ENCODE assay signal across 10 cellular contexts in the genomic region with DNA sequence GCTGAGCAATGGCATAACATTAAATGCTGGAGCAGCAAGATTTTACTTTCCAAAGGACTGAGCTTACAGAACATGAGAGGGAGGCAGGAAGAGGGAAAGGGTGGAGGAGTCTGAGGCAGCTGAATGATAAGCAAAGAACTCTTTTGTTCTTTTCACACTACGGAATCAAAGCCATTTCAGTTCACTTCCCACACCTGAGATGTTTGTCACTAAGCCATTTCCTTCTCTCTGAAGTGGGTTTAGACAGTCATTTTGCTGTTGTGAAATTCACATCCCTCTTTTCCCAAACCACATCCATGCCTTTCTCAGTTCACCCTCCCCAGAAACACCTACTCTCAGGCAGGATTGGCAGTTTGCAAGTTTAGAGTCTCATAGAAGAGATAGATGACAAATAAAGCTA.
DNase-seq lines count a peak whose midpoint lies in the region; TF ChIP-seq lines count a peak whose summit lies in the region.
"Had no signal": no experiment of that assay in that cellular context is flagged by ENCODE, and none has a peak within 500 bp of the region (broad histone marks: within the 10 kb centered on the region; RNA-seq: fewer than 3 reads in every experiment).

No MANE protein-coding gene starts in this region.

- peak overlapping the region; percentile 20; the same call in 1 of the 2 replicates for H3K4me2 ChIP-seq in OCI-LY3 (ENCODE audit: low read length)
- no peak overlapping the region for H3K4me2 ChIP-seq in parathyroid adenoma (ENCODE audit: low read length)

- H3K36me3 ChIP-seq in OCI-LY3 (replicated peaks; ENCODE audit: low read depth, low read length): no peaks in the 10 kb centered on the region
- H3K36me3 ChIP-seq in endodermal cell (ENCODE audit: control insufficient read depth, insufficient read depth, low read length): no peaks in the 10 kb centered on the region
- no peaks in the 10 kb centered on the region for H3K36me3 ChIP-seq in parathyroid adenoma (ENCODE audit: control insufficient read depth, insufficient read depth, low read length)
- H3K36me3 ChIP-seq: gastroesophageal sphincter had no signal

- no peak overlapping the region for H2AFZ ChIP-seq in OCI-LY3 (ENCODE audit: low read depth, low read length)
- peak overlapping the region; percentile 33 for H2AFZ ChIP-seq in parathyroid adenoma

- H3K9ac ChIP-seq in OCI-LY3 (ENCODE audit: low read length) (no peak overlapping the region), endodermal cell (ENCODE audit: extremely low read depth, low read length, poor library complexity, severe bottlenecking) (no peak overlapping the region), parathyroid adenoma (no peak overlapping the region)

- WGBS in endodermal cell (ENCODE audit: insufficient coverage in 1 of 2, insufficient read length in 1 of 2), 2 experiments: 0% methylated on average over 1 of the region's 1 CpG; no CpG with 5 or more reads in 1 of the 2 experiments

- peaks cover 6% of the 10 kb centered on the region for H3K36me3 Mint-ChIP-seq in endodermal cell (ENCODE audit: low read depth)

- H3K9me3 Mint-ChIP-seq in endodermal cell: peaks cover 25% of the 10 kb centered on the region

- no peaks in the 10 kb centered on the region for H3K79me2 ChIP-seq in OCI-LY3 (ENCODE audit: low read length)
- no peaks in the 10 kb centered on the region for H3K79me2 ChIP-seq in parathyroid adenoma

- H3K9me3 ChIP-seq in OCI-LY3 (ENCODE audit: insufficient read depth, low read length) (no peaks in the 10 kb centered on the region), endodermal cell (ENCODE audit: control insufficient read depth, low read length) (peaks cover 25% of the 10 kb centered on the region), parathyroid adenoma (ENCODE audit: control insufficient read depth, low read length) (no peaks in the 10 kb centered on the region)

- H3K27me3 Mint-ChIP-seq in endodermal cell (ENCODE audit: insufficient read depth): no peaks in the 10 kb centered on the region

- H3K4me3 ChIP-seq in OCI-LY3 (ENCODE audit: low read length) (no peak overlapping the region), endodermal cell (ENCODE audit: low read length) (peak overlapping the region; percentile 8), parathyroid adenoma (ENCODE audit: low read depth, low read length) (no peak overlapping the region)
- H3K4me3 ChIP-seq: gastroesophageal sphincter had no signal

- TF ChIP-seq CTCF in OCI-LY3 (IDR thresholded peaks at IDR 0.05; ENCODE audit: low read depth, low read length) (no peak), endodermal cell (conservative IDR thresholded peaks at IDR 0.05) (no peak), parathyroid adenoma (IDR thresholded peaks at IDR 0.05) (no peak)

- DNase-seq in GM03348 (ENCODE audit: low spot score) (peak; percentile 7), endodermal cell (peak; percentile 50), NCI-H446 (lab: John Stamatoyannopoulos, UW) (no peak), AML-193 (lab: John Stamatoyannopoulos, UW) (no peak), CD1c-positive myeloid dendritic cell (ENCODE audit: extremely low spot score) (no peak)
- DNase-seq in activated effector memory CD4-positive, alpha-beta T cell treated with Interleukin-2 at 50 U/mL for 16 hours: no peak
- DNase-seq: Karpas-422 had no signal

- H3K27ac Mint-ChIP-seq in endodermal cell: peak overlapping the region; percentile 60

- H3K27ac ChIP-seq in OCI-LY3 (ENCODE audit: low read length): no peak overlapping the region
- no peak overlapping the region for H3K27ac ChIP-seq in endodermal cell (ENCODE audit: low read depth, low read length)
- no peak overlapping the region for H3K27ac ChIP-seq in parathyroid adenoma
- H3K27ac ChIP-seq: gastroesophageal sphincter had no signal

- H3K27me3 ChIP-seq in OCI-LY3 (ENCODE audit: low read depth, low read length) (no peaks in the 10 kb centered on the region), endodermal cell (ENCODE audit: control insufficient read depth, insufficient read depth, low read length, poor library complexity, severe bottlenecking) (no peaks in the 10 kb centered on the region), parathyroid adenoma (ENCODE audit: control insufficient read depth, insufficient read depth, low read length) (no peaks in the 10 kb centered on the region)
- H3K27me3 ChIP-seq: gastroesophageal sphincter had no signal

- peaks cover 41% of the 10 kb centered on the region for H3K4me1 Mint-ChIP-seq in endodermal cell

- H3K4me1 ChIP-seq in OCI-LY3 (ENCODE audit: low read length) (peaks cover 19% of the 10 kb centered on the region), endodermal cell (ENCODE audit: control insufficient read depth, insufficient read depth, low read length) (peaks cover 10% of the 10 kb centered on the region), parathyroid adenoma (no peaks in the 10 kb centered on the region)

- H3K4me3 Mint-ChIP-seq in endodermal cell: no peak overlapping the region

- H4K20me1 ChIP-seq in OCI-LY3 (ENCODE audit: insufficient read depth, low read length): no peaks in the 10 kb centered on the region

Comparison
In these comparisons a context has a peak if more than half of its experiments do, and no peak if none do; other contexts are left out.
1. DNase-seq: peak in GM03348 (single experiment) and endodermal cell (single experiment); none in activated effector memory CD4-positive, alpha-beta T cell treated with Interleukin-2 at 50 U/mL for 16 hours (single experiment), NCI-H446 (0 of 2), AML-193 (0 of 2) and CD1c-positive myeloid dendritic cell (single experiment).